ENCODE assay signal across 8 cellular contexts in genomic region chr6:106519460-106520394, GRCh38.
DNase-seq lines count a peak whose midpoint lies in the region; ATAC-seq and TF ChIP-seq lines count a peak whose summit lies in the region.

No MANE protein-coding gene starts in this region.

- DNase-seq in activated T-cell treated with anti-CD3 and anti-CD28 coated beads for 24 hours (ENCODE audit: low read depth) (peak; percentile 83), foreskin fibroblast (peak; percentile 96 to 97), pons (ENCODE audit: low spot score) (no peak), putamen (ENCODE audit: low spot score) (no peak)
- peak; percentile 87 for DNase-seq in stimulated activated CD4-positive, alpha-beta T cell treated with anti-CD3 and anti-CD28 coated beads, Interleukin-1b, Interleukin-23, amount 100 ng/mL, for 48 hours

- H3K4me3 ChIP-seq in OCI-LY1 (ENCODE audit: low read depth, low read length, poor library complexity, severe bottlenecking): peak overlapping the region; percentile 64
- peak overlapping the region; percentile 8 to 24 for H3K4me3 ChIP-seq in foreskin fibroblast (ENCODE audit: low read depth in 1 of 2, low read length in 2 of 2)

- no peaks in the 10 kb centered on the region for H4K20me1 ChIP-seq in OCI-LY1 (ENCODE audit: insufficient read depth, low read length)

- no peaks in the 10 kb centered on the region for H3K9me2 ChIP-seq in OCI-LY1 (ENCODE audit: low read depth, low read length)

- no peaks in the 10 kb centered on the region for H3K9me3 ChIP-seq in OCI-LY1 (ENCODE audit: low read length)

- H3F3A ChIP-seq in OCI-LY1 (ENCODE audit: insufficient read depth, low read length): peaks cover 2% of the 10 kb centered on the region; the same call in 1 of the 2 replicates

- H2AFZ ChIP-seq in OCI-LY1 (ENCODE audit: low read length): no peak overlapping the region

- no peaks in the 10 kb centered on the region for H3K36me3 ChIP-seq in OCI-LY1 (ENCODE audit: insufficient read depth, low read length)

- peak overlapping the region; percentile 96 for H3K27ac ChIP-seq in OCI-LY1 (ENCODE audit: low read depth, low read length, poor library complexity, severe bottlenecking)

- TF ChIP-seq CTCF in OCI-LY1 (IDR thresholded peaks at IDR 0.05; ENCODE audit: low read length) (no peak), foreskin fibroblast (IDR thresholded peaks at IDR 0.05; ENCODE audit: low read depth, low read length) (no peak)

- ATAC-seq in GM18505 (IDR thresholded peaks at IDR 0.05; ENCODE audit: unreplicated experiment): peak; percentile 44
- peak; percentile 61 for ATAC-seq in HG02870 (IDR thresholded peaks at IDR 0.05; ENCODE audit: unreplicated experiment)

- peak; percentile 51 for TF ChIP-seq POLR2A in GM18505 (IDR thresholded peaks at IDR 0.05; ENCODE audit: borderline replicate concordance, extremely low read depth, insufficient read depth, insufficient read length)

- H3K4me2 ChIP-seq in OCI-LY1 (ENCODE audit: low read length): peak overlapping the region; percentile 76

- peak overlapping the region; percentile 72 for H3K9ac ChIP-seq in OCI-LY1 (ENCODE audit: low read length)

- peaks cover 33% of the 10 kb centered on the region for H3K79me2 ChIP-seq in OCI-LY1 (ENCODE audit: insufficient read depth, low read length)

- H3K4me1 ChIP-seq in OCI-LY1 (ENCODE audit: insufficient read depth, low read length, severe bottlenecking): peaks cover 93% of the 10 kb centered on the region

- H3K27me3 ChIP-seq in OCI-LY1 (ENCODE audit: insufficient read depth, low read length): no peaks in the 10 kb centered on the region

Comparison
In these comparisons a context has a peak if more than half of its experiments do, and no peak if none do; other contexts are left out.
1. DNase-seq: peak in activated T-cell treated with anti-CD3 and anti-CD28 coated beads for 24 hours (single experiment), foreskin fibroblast (2 of 2) and stimulated activated CD4-positive, alpha-beta T cell treated with anti-CD3 and anti-CD28 coated beads, Interleukin-1b, Interleukin-23, amount 100 ng/mL, for 48 hours (single experiment); none in pons (single experiment) and putamen (single experiment).